1 cellular context compared by ENCODE assay signal in the genomic region with DNA sequence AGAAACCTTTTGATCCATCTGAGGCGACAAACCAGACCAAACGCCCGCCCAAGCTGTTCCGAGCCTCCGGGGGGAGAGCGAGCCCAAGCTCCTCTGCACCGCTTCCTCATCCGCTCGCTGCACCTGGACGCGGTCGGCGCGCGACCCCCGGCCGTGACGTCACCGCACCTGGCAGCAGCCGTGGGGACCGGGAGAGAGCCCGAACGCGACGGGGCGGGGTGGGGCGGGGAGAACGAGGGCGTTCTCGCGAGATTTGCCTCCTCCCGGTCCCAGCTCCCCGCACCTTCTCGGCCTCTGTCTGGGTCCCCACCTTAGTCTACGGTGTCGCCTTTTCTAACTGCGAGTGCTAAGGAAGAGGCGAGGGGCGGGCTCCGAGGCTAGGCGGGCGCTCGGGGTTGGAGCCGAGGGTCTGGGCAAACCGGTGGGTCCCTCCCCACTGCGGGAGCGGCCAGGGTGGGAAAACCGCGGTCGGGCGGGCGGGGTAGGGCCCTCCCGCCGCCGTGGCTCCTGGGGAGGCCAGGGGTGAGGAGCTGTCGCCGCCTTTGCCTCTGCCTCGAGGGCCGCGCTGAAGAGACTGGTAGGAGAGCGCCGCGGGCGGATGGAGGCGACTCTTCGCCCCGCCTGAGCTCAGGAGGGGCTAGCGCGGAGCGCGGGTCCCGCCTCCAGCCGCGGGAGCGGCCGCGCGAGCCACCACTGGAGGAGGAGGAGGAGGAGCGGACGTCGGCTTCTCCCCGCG.
A peak's percentile ranks its signal among the peaks of the same experiment; 100 is the strongest.
TF ChIP-seq lines count a peak whose summit lies in the region.

A gene with protein sequence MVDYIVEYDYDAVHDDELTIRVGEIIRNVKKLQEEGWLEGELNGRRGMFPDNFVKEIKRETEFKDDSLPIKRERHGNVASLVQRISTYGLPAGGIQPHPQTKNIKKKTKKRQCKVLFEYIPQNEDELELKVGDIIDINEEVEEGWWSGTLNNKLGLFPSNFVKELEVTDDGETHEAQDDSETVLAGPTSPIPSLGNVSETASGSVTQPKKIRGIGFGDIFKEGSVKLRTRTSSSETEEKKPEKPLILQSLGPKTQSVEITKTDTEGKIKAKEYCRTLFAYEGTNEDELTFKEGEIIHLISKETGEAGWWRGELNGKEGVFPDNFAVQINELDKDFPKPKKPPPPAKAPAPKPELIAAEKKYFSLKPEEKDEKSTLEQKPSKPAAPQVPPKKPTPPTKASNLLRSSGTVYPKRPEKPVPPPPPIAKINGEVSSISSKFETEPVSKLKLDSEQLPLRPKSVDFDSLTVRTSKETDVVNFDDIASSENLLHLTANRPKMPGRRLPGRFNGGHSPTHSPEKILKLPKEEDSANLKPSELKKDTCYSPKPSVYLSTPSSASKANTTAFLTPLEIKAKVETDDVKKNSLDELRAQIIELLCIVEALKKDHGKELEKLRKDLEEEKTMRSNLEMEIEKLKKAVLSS (plus strand): TSS at position 293 of the 736 bp plus-strand sequence. CDS start 456 bp downstream, outside the sequence.

TF ChIP-seq in HepG2, 621 proteins besides CTCF, POLR2A, EP300 and RAD21 (continued from another document and continues in another):
- TF ChIP-seq, protein P1, sequence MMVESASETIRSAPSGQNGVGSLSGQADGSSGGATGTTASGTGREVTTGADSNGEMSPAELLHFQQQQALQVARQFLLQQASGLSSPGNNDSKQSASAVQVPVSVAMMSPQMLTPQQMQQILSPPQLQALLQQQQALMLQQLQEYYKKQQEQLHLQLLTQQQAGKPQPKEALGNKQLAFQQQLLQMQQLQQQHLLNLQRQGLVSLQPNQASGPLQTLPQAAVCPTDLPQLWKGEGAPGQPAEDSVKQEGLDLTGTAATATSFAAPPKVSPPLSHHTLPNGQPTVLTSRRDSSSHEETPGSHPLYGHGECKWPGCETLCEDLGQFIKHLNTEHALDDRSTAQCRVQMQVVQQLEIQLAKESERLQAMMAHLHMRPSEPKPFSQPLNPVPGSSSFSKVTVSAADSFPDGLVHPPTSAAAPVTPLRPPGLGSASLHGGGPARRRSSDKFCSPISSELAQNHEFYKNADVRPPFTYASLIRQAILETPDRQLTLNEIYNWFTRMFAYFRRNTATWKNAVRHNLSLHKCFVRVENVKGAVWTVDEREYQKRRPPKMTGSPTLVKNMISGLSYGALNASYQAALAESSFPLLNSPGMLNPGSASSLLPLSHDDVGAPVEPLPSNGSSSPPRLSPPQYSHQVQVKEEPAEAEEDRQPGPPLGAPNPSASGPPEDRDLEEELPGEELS (CRISPR knock-in tag; IDR thresholded peaks at IDR 0.05): no peak
- TF ChIP-seq ATM (IDR thresholded peaks at IDR 0.05; ENCODE audit: borderline replicate concordance) (no peak), LCORL (IDR thresholded peaks at IDR 0.05) (no peak), LCORL (CRISPR knock-in tag; IDR thresholded peaks at IDR 0.05) (peak; percentile 77; the same call in 1 of the 2 replicates), ZNF496 (CRISPR knock-in tag; IDR thresholded peaks at IDR 0.05; ENCODE audit: insufficient replicate concordance) (no peak), NFYC (CRISPR knock-in tag; IDR thresholded peaks at IDR 0.05) (no peak), ZNF557 (CRISPR knock-in tag; IDR thresholded peaks at IDR 0.05) (no peak), PCBP2 (optimal IDR thresholded peaks at IDR 0.05; ENCODE audit: low read depth, low read length, poor library complexity, severe bottlenecking) (no peak), ZSCAN20 (CRISPR knock-in tag; IDR thresholded peaks at IDR 0.05; ENCODE audit: borderline replicate concordance) (0 out of 2 replicates have a peak, but pooled peaks have one; percentile 24), MTA1 (CRISPR knock-in tag; IDR thresholded peaks at IDR 0.05; ENCODE audit: borderline replicate concordance) (peak; percentile 81), ZNF232 (CRISPR knock-in tag; IDR thresholded peaks at IDR 0.05; ENCODE audit: borderline replicate concordance) (peak; percentile 51; the same call in 1 of the 2 replicates), KLF9 (CRISPR knock-in tag; IDR thresholded peaks at IDR 0.05; ENCODE audit: low read depth) (0 out of 2 replicates have a peak, but pooled peaks have one; percentile 27), RXRA (CRISPR knock-in tag; IDR thresholded peaks at IDR 0.05) (peak; percentile 69; the same call in 1 of the 2 replicates), CHCHD3 (CRISPR knock-in tag; IDR thresholded peaks at IDR 0.05) (no peak), ZFP82 (CRISPR knock-in tag; IDR thresholded peaks at IDR 0.05; ENCODE audit: borderline replicate concordance) (peak; percentile 70; the same call in 1 of the 2 replicates), SMYD3 (CRISPR knock-in tag; IDR thresholded peaks at IDR 0.05) (peak; percentile 82; the same call in 1 of the 2 replicates), ZNF572 (CRISPR knock-in tag; IDR thresholded peaks at IDR 0.05) (peak; percentile 95; the same call in 1 of the 2 replicates), MBNL3 (CRISPR knock-in tag; conservative IDR thresholded peaks at IDR 0.05) (no peak), ZNF552 (CRISPR knock-in tag; IDR thresholded peaks at IDR 0.05; ENCODE audit: borderline replicate concordance) (peak; percentile 84), IKZF4 (CRISPR knock-in tag; IDR thresholded peaks at IDR 0.05; ENCODE audit: borderline replicate concordance, low read depth, not compliant biosample characterization) (no peak), RFX3 (CRISPR knock-in tag; IDR thresholded peaks at IDR 0.05) (no peak), MAFF (IDR thresholded peaks at IDR 0.05; ENCODE audit: low read depth, low read length) (no peak), ZNF282 (IDR thresholded peaks at IDR 0.05; ENCODE audit: partially characterized antibody) (no peak), ZNF143 (CRISPR knock-in tag; IDR thresholded peaks at IDR 0.05) (peak; percentile 52), ZNF253 (CRISPR knock-in tag; IDR thresholded peaks at IDR 0.05; ENCODE audit: borderline replicate concordance) (no peak), ZNF605 (CRISPR knock-in tag; IDR thresholded peaks at IDR 0.05) (no peak; the same call in 1 of the 2 replicates), GATA4 (IDR thresholded peaks at IDR 0.05; ENCODE audit: borderline replicate concordance, low read depth) (no peak), ZNF781 (CRISPR knock-in tag; IDR thresholded peaks at IDR 0.05; ENCODE audit: borderline replicate concordance, not compliant biosample characterization) (peak; percentile 13), RFX5 (IDR thresholded peaks at IDR 0.05; ENCODE audit: low read depth, low read length) (no peak), ZNF431 (CRISPR knock-in tag; IDR thresholded peaks at IDR 0.05; ENCODE audit: borderline replicate concordance, low read depth) (no peak), ZNF792 (CRISPR knock-in tag; IDR thresholded peaks at IDR 0.05) (peak; percentile 44; the same call in 1 of the 2 replicates), MAFG (CRISPR knock-in tag; IDR thresholded peaks at IDR 0.05) (peak; percentile 58; the same call in 1 of the 2 replicates), TCF12 (IDR thresholded peaks at IDR 0.05) (no peak), TCF12 (CRISPR knock-in tag; IDR thresholded peaks at IDR 0.05) (peak; percentile 77; the same call in 1 of the 2 replicates), ZNF274 (CRISPR knock-in tag; IDR thresholded peaks at IDR 0.05) (peak; percentile 69; the same call in 1 of the 2 replicates), PHF20 (CRISPR knock-in tag; IDR thresholded peaks at IDR 0.05) (peak; percentile 57), ARNT (IDR thresholded peaks at IDR 0.05) (no peak), HDAC2 (CRISPR knock-in tag; IDR thresholded peaks at IDR 0.05) (peak; percentile 55), ZNF737 (CRISPR knock-in tag; IDR thresholded peaks at IDR 0.05; ENCODE audit: borderline replicate concordance) (no peak), ZNF749 (CRISPR knock-in tag; IDR thresholded peaks at IDR 0.05; ENCODE audit: borderline replicate concordance) (peak; percentile 24; the same call in 1 of the 2 replicates), TAF1 (CRISPR knock-in tag; IDR thresholded peaks at IDR 0.05) (peak; percentile 94), KAT2B (IDR thresholded peaks at IDR 0.05; ENCODE audit: borderline replicate concordance, low read depth, low read length) (no peak)
- TF ChIP-seq, protein P2, sequence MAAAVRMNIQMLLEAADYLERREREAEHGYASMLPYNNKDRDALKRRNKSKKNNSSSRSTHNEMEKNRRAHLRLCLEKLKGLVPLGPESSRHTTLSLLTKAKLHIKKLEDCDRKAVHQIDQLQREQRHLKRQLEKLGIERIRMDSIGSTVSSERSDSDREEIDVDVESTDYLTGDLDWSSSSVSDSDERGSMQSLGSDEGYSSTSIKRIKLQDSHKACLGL (CRISPR knock-in tag; IDR thresholded peaks at IDR 0.05): peak; percentile 80
- TF ChIP-seq, protein P3, sequence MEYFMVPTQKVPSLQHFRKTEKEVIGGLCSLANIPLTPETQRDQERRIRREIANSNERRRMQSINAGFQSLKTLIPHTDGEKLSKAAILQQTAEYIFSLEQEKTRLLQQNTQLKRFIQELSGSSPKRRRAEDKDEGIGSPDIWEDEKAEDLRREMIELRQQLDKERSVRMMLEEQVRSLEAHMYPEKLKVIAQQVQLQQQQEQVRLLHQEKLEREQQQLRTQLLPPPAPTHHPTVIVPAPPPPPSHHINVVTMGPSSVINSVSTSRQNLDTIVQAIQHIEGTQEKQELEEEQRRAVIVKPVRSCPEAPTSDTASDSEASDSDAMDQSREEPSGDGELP (IDR thresholded peaks at IDR 0.05; ENCODE audit: borderline replicate concordance, low read depth): no peak; the same call in 1 of the 2 replicates
- TF ChIP-seq, protein P4, sequence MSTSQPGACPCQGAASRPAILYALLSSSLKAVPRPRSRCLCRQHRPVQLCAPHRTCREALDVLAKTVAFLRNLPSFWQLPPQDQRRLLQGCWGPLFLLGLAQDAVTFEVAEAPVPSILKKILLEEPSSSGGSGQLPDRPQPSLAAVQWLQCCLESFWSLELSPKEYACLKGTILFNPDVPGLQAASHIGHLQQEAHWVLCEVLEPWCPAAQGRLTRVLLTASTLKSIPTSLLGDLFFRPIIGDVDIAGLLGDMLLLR (CRISPR knock-in tag; IDR thresholded peaks at IDR 0.05): peak; percentile 74; the same call in 1 of the 2 replicates
- TF ChIP-seq, protein P5, sequence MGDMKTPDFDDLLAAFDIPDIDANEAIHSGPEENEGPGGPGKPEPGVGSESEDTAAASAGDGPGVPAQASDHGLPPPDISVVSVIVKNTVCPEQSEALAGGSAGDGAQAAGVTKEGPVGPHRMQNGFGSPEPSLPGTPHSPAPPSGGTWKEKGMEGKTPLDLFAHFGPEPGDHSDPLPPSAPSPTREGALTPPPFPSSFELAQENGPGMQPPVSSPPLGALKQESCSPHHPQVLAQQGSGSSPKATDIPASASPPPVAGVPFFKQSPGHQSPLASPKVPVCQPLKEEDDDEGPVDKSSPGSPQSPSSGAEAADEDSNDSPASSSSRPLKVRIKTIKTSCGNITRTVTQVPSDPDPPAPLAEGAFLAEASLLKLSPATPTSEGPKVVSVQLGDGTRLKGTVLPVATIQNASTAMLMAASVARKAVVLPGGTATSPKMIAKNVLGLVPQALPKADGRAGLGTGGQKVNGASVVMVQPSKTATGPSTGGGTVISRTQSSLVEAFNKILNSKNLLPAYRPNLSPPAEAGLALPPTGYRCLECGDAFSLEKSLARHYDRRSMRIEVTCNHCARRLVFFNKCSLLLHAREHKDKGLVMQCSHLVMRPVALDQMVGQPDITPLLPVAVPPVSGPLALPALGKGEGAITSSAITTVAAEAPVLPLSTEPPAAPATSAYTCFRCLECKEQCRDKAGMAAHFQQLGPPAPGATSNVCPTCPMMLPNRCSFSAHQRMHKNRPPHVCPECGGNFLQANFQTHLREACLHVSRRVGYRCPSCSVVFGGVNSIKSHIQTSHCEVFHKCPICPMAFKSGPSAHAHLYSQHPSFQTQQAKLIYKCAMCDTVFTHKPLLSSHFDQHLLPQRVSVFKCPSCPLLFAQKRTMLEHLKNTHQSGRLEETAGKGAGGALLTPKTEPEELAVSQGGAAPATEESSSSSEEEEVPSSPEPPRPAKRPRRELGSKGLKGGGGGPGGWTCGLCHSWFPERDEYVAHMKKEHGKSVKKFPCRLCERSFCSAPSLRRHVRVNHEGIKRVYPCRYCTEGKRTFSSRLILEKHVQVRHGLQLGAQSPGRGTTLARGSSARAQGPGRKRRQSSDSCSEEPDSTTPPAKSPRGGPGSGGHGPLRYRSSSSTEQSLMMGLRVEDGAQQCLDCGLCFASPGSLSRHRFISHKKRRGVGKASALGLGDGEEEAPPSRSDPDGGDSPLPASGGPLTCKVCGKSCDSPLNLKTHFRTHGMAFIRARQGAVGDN (CRISPR knock-in tag; IDR thresholded peaks at IDR 0.05): peak; percentile 94
- TF ChIP-seq, protein P6, sequence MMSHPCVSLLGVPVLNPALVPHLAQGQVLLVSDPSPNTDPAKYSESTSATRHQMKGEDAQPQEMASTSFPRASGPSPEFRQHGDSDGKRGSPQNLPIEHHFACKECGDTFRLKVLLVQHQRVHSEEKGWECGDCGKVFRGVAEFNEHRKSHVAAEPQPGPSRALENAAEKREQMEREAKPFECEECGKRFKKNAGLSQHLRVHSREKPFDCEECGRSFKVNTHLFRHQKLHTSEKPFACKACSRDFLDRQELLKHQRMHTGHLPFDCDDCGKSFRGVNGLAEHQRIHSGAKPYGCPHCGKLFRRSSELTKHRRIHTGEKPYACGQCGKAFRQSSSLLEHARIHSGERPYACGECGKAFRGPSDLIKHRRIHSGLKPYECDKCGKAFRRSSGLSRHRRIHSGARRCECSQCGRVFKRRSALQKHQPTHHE (CRISPR knock-in tag; IDR thresholded peaks at IDR 0.05; ENCODE audit: borderline replicate concordance): peak; percentile 89; the same call in 1 of the 2 replicates
- TF ChIP-seq, protein P7, sequence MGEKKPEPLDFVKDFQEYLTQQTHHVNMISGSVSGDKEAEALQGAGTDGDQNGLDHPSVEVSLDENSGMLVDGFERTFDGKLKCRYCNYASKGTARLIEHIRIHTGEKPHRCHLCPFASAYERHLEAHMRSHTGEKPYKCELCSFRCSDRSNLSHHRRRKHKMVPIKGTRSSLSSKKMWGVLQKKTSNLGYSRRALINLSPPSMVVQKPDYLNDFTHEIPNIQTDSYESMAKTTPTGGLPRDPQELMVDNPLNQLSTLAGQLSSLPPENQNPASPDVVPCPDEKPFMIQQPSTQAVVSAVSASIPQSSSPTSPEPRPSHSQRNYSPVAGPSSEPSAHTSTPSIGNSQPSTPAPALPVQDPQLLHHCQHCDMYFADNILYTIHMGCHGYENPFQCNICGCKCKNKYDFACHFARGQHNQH (CRISPR knock-in tag; IDR thresholded peaks at IDR 0.05): peak; percentile 53
